ENCODE assay signal across 1 cellular context in genomic region chr10:100346765-100347567, GRCh38.
TF ChIP-seq lines count a peak whose summit lies in the region.

SCD (plus strand) TSS chr10:100347233; CDS start chr10:100347505, 272 bp downstream.

TF ChIP-seq in A549, 52 proteins besides CTCF, POLR2A, EP300 and RAD21 (continued from another document):
- TF ChIP-seq ELK1 (IDR thresholded peaks at IDR 0.05; ENCODE audit: low read depth, low read length), result no peak
- TF ChIP-seq BCL3 (IDR thresholded peaks at IDR 0.05), result peak; percentile 35; the same call in 1 of the 3 replicates
- no peak for TF ChIP-seq NR3C1 (IDR thresholded peaks at IDR 0.05)
- no peak for TF ChIP-seq FOSB (CRISPR knock-in tag; IDR thresholded peaks at IDR 0.05)
- no peak for TF ChIP-seq RCOR1 (IDR thresholded peaks at IDR 0.05; ENCODE audit: low read depth, low read length)
- no peak for TF ChIP-seq POLR2AphosphoS2 (conservative IDR thresholded peaks at IDR 0.05; ENCODE audit: low read length)
- TF ChIP-seq RNF2 (IDR thresholded peaks at IDR 0.05; ENCODE audit: borderline replicate concordance, low read depth), result no peak
- no peak for TF ChIP-seq TFCP2L1 (CRISPR knock-in tag; IDR thresholded peaks at IDR 0.05)
- TF ChIP-seq HEYL (CRISPR knock-in tag; IDR thresholded peaks at IDR 0.05), result no peak
- no peak for TF ChIP-seq ZSCAN20 (CRISPR knock-in tag; IDR thresholded peaks at IDR 0.05)
- no peak for TF ChIP-seq FOXS1 (CRISPR knock-in tag; IDR thresholded peaks at IDR 0.05)
- peak; percentile 82 for TF ChIP-seq E2F6 (IDR thresholded peaks at IDR 0.05; ENCODE audit: borderline replicate concordance, low read depth)
- no peak for TF ChIP-seq KDM5A (IDR thresholded peaks at IDR 0.05)
- TF ChIP-seq NPAS2 (CRISPR knock-in tag; IDR thresholded peaks at IDR 0.05; ENCODE audit: borderline replicate concordance), result no peak
- TF ChIP-seq CBX2 (IDR thresholded peaks at IDR 0.05; ENCODE audit: borderline replicate concordance, low read depth), result no peak
- no peak for TF ChIP-seq CEBPB (IDR thresholded peaks at IDR 0.05)
- no peak for TF ChIP-seq FOSL2 (IDR thresholded peaks at IDR 0.05)
- TF ChIP-seq FOSL2 (CRISPR knock-in tag; IDR thresholded peaks at IDR 0.05), result no peak
- TF ChIP-seq TP53 (CRISPR knock-in tag; IDR thresholded peaks at IDR 0.05), result no peak
- no peak for TF ChIP-seq HOXA7 (CRISPR knock-in tag; IDR thresholded peaks at IDR 0.05)
- TF ChIP-seq JUNB (IDR thresholded peaks at IDR 0.05), result no peak
- TF ChIP-seq HMGXB4 (CRISPR knock-in tag; IDR thresholded peaks at IDR 0.05; ENCODE audit: borderline replicate concordance), result no peak
- peak; percentile 8; the same call in 1 of the 3 replicates for TF ChIP-seq SMC3 (IDR thresholded peaks at IDR 0.05)
- no peak for TF ChIP-seq ZNF302 (CRISPR knock-in tag; IDR thresholded peaks at IDR 0.05)
- peak; percentile 52 to 76; a peak in 3 of 5 replicates for TF ChIP-seq JUN (IDR thresholded peaks at IDR 0.05)
- TF ChIP-seq SREBF2 (IDR thresholded peaks at IDR 0.05), result no peak
- TF ChIP-seq KDM1A (IDR thresholded peaks at IDR 0.05; ENCODE audit: low read depth), result no peak
- TF ChIP-seq HOXB5 (CRISPR knock-in tag; IDR thresholded peaks at IDR 0.05), result no peak
- peak; percentile 18; the same call in 1 of the 2 replicates for TF ChIP-seq PHF8 (IDR thresholded peaks at IDR 0.05; ENCODE audit: borderline replicate concordance, low read depth)
- TF ChIP-seq ZFP36 (IDR thresholded peaks at IDR 0.05; ENCODE audit: borderline replicate concordance, partially characterized antibody), result no peak
- TF ChIP-seq ESRRA (IDR thresholded peaks at IDR 0.05; ENCODE audit: borderline replicate concordance, low read length), result no peak
- no peak for TF ChIP-seq CHD4 (IDR thresholded peaks at IDR 0.05; ENCODE audit: borderline replicate concordance)
- no peak for TF ChIP-seq MYC (IDR thresholded peaks at IDR 0.05; ENCODE audit: borderline replicate concordance, low read length)
- TF ChIP-seq CBX8 (IDR thresholded peaks at IDR 0.05), result no peak
- no peak for TF ChIP-seq MAFK (IDR thresholded peaks at IDR 0.05; ENCODE audit: partially characterized antibody)
- TF ChIP-seq RARB (CRISPR knock-in tag; IDR thresholded peaks at IDR 0.05), result no peak
- TF ChIP-seq ATOH8 (CRISPR knock-in tag; IDR thresholded peaks at IDR 0.05; ENCODE audit: low read depth), result no peak
- no peak for TF ChIP-seq HES2 (IDR thresholded peaks at IDR 0.05)
- TF ChIP-seq CHD2 (IDR thresholded peaks at IDR 0.05; ENCODE audit: low read length, partially characterized antibody), result no peak
